In genomic region chr5:96336351-96336985, GRCh38 we compare ENCODE assay signal across 8 cellular contexts.
DNase-seq lines count a peak whose midpoint lies in the region; ATAC-seq and TF ChIP-seq lines count a peak whose summit lies in the region.

No MANE protein-coding gene starts in this region.

- H3K9me3 ChIP-seq in mucosa of rectum (ENCODE audit: control insufficient read depth in 2 of 2, low read length in 2 of 2), result no peaks in the 10 kb centered on the region

- peaks cover 3 to 24% of the 10 kb centered on the region in 2 donors for H3K4me1 ChIP-seq in mucosa of rectum (ENCODE audit: control insufficient read depth in 2 of 2, insufficient read depth in 2 of 2, low read length in 2 of 2)

- no peaks in the 10 kb centered on the region for H3K27me3 ChIP-seq in mucosa of rectum (ENCODE audit: control insufficient read depth in 2 of 2, insufficient read depth in 2 of 2, low read length in 2 of 2)

- H3K36me3 Mint-ChIP-seq in stimulated activated effector memory CD8-positive, alpha-beta T cell treated with anti-CD3 and anti-CD28 coated beads, Interleukin-12 subunit alpha, Interleukin-12 subunit beta, amount 100 ng/mL, for 72 hours, result no peaks in the 10 kb centered on the region

- no peaks in the 10 kb centered on the region for H3K4me1 Mint-ChIP-seq in stimulated activated effector memory CD8-positive, alpha-beta T cell treated with anti-CD3 and anti-CD28 coated beads, Interleukin-12 subunit alpha, Interleukin-12 subunit beta, amount 100 ng/mL, for 72 hours

- no peaks in the 10 kb centered on the region for H3K9me3 Mint-ChIP-seq in stimulated activated effector memory CD8-positive, alpha-beta T cell treated with anti-CD3 and anti-CD28 coated beads, Interleukin-12 subunit alpha, Interleukin-12 subunit beta, amount 100 ng/mL, for 72 hours

- H3K4me3 Mint-ChIP-seq in stimulated activated effector memory CD8-positive, alpha-beta T cell treated with anti-CD3 and anti-CD28 coated beads, Interleukin-12 subunit alpha, Interleukin-12 subunit beta, amount 100 ng/mL, for 72 hours, result no peak overlapping the region

- peak; percentile 81 for DNase-seq in AG09319 (ENCODE audit: extremely low read depth, low read depth)
- DNase-seq in NCI-H460 (ENCODE audit: extremely low read depth, low read depth), result peak; percentile 83
- peak; percentile 37 for DNase-seq in activated CD4-positive, alpha-beta T cell treated with anti-CD3 and anti-CD28 coated beads, Interleukin-2, amount 50 U/mL, for 1 hour
- DNase-seq in epithelial cell of esophagus (ENCODE audit: low read depth), result peak; percentile 91
- DNase-seq in stimulated activated effector memory CD8-positive, alpha-beta T cell treated with anti-CD3 and anti-CD28 coated beads, Interleukin-12 subunit alpha, Interleukin-12 subunit beta, amount 100 ng/mL, for 72 hours (ENCODE audit: low spot score in 2 of 2), result peak; percentile 26 to 76

- peak overlapping the region in 1 of 2 donors; percentile 47 for H3K9ac ChIP-seq in mucosa of rectum (ENCODE audit: low read depth in 1 of 2, low read length in 2 of 2)

- H3K4me3 ChIP-seq in epithelial cell of esophagus (ENCODE audit: low read length) (no peak overlapping the region), mucosa of rectum (ENCODE audit: low read length in 2 of 2) (peak overlapping the region; percentile 11 to 17)

- TF ChIP-seq CTCF in AG09319 (IDR thresholded peaks at IDR 0.05; ENCODE audit: low read depth, low read length), result peak; percentile 90
- peak; percentile 99 for TF ChIP-seq CTCF in epithelial cell of esophagus (IDR thresholded peaks at IDR 0.05; ENCODE audit: insufficient read depth, low read depth, low read length, missing control alignments)

- ATAC-seq in GM18517 (IDR thresholded peaks at IDR 0.05; ENCODE audit: unreplicated experiment) (peak; percentile 52), HG03103 (IDR thresholded peaks at IDR 0.05; ENCODE audit: low read depth, unreplicated experiment) (peak; percentile 56)
- peak; percentile 80 for ATAC-seq in stimulated activated effector memory CD8-positive, alpha-beta T cell treated with anti-CD3 and anti-CD28 coated beads, Interleukin-12 subunit alpha, Interleukin-12 subunit beta, amount 100 ng/mL, for 72 hours

- no peaks in the 10 kb centered on the region for H3K36me3 ChIP-seq in mucosa of rectum (ENCODE audit: control insufficient read depth in 2 of 2, insufficient read depth in 2 of 2, low read length in 2 of 2)

- H3K27ac ChIP-seq in mucosa of rectum (ENCODE audit: low read depth in 2 of 2, low read length in 2 of 2), result no peak overlapping the region

- no peak overlapping the region for H3K27ac Mint-ChIP-seq in stimulated activated effector memory CD8-positive, alpha-beta T cell treated with anti-CD3 and anti-CD28 coated beads, Interleukin-12 subunit alpha, Interleukin-12 subunit beta, amount 100 ng/mL, for 72 hours

Comparison
In these comparisons a context has a peak if more than half of its experiments do, and no peak if none do; other contexts are left out.
1. DNase-seq: peak in every context shown above with its lines; median percentile 91 in epithelial cell of esophagus; 83 in NCI-H460; 81 in AG09319; 51 in stimulated activated effector memory CD8-positive, alpha-beta T cell treated with anti-CD3 and anti-CD28 coated beads, Interleukin-12 subunit alpha, Interleukin-12 subunit beta, amount 100 ng/mL, for 72 hours; 37 in activated CD4-positive, alpha-beta T cell treated with anti-CD3 and anti-CD28 coated beads, Interleukin-2, amount 50 U/mL, for 1 hour.